Comparison of ENCODE assay signal across 8 cellular contexts in genomic region chr12:48583728-48584127, GRCh38. TPM values are rescaled to one million over a fixed set of nuclear protein-coding genes. Genes with fewer than 3 reads are reported as not detected.
"Had no signal": no experiment of that assay in that cellular context is flagged by ENCODE, and none has a peak within 500 bp of the region (broad histone marks: within the 10 kb centered on the region; RNA-seq: fewer than 3 reads in every experiment).

No MANE protein-coding gene starts in this region.

- ATAC-seq: GM12878 had no signal

- DNase-seq: GDM1, GF-D8 had no signal

- FAIRE-seq: G401.6, GM12878, GM12891, GM18507, GM19239 had no signal

- H3K4me3 ChIP-seq: GM12878 had no signal

RNA-seq across cellular contexts. Expression of gene LALBA, which starts 13.9 kb away (rescaled TPM):
- total RNA-seq: G401, GM12878 had no signal
- polyA plus RNA-seq: GM12878 had no signal

RNA-seq across cellular contexts. Expression of gene OR8S1, which starts 58.3 kb away (rescaled TPM):
- total RNA-seq: G401, GM12878 had no signal
- polyA plus RNA-seq: GM12878 had no signal
